ENCODE assay signal across 29 cellular contexts in the genomic region with DNA sequence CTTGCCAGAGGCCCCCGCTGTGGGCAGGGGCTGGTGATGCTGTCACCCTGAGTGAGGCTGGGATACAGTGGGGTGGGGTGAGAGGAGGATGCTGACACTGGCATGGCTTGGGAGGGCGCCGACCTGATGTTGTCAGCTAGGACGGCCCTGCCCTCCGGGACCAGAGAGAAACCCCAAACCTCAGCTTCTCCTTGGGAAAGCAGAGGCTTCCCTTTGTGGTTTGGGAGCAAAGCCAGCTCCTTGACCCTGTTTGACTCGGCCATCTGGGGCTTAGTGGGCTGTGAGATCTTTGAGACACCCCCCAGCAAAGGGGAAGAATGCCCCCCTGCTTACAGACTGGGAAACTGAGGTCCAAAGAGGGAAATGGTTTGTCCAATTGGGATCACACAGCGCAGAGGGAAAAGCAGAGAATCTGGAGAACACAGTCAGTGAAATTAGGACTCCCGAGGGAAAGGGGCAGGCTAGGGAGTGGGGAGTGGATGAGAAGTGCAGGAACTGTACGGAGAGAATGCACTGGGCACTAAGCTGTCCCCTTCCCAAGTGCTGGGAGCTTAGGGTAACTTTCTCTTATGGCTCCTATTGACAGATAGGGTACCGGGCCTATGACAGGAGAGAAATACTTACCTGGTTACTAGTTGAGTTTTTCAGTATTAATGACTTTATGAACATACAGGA. TPM values are rescaled to one million over a fixed set of nuclear protein-coding genes. Genes with fewer than 3 reads are reported as not detected.
DNase-seq lines count a peak whose midpoint lies in the region; ATAC-seq and TF ChIP-seq lines count a peak whose summit lies in the region.
"Had no signal": no experiment of that assay in that cellular context is flagged by ENCODE, and none has a peak within 500 bp of the region (broad histone marks: within the 10 kb centered on the region; RNA-seq: fewer than 3 reads in every experiment).

No MANE protein-coding gene starts in this region.

- H3K9me3 ChIP-seq in GM23248 (ENCODE audit: low read depth): no peaks in the 10 kb centered on the region
- H3K9me3 ChIP-seq in SJCRH30 (replicated peaks): no peaks in the 10 kb centered on the region
- H3K9me3 ChIP-seq: Caco-2, gastroesophageal sphincter, Peyer's patch, thyroid gland had no signal

- no peak for ATAC-seq in GM21367 (IDR thresholded peaks at IDR 0.05; ENCODE audit: unreplicated experiment)
- ATAC-seq: gastroesophageal sphincter; left colon; stimulated activated naive CD8-positive, alpha-beta T cell treated with anti-CD3 and anti-CD28 coated beads, Interleukin-15, amount 100 ng/mL, for 72 hours had no signal

- H3K4me1 ChIP-seq in GM23248 (ENCODE audit: insufficient read depth) (peaks cover 33% of the 10 kb centered on the region), SJCRH30 (peaks cover 38% of the 10 kb centered on the region)
- H3K4me1 ChIP-seq: gastroesophageal sphincter, neural progenitor cell, Peyer's patch had no signal

- H3K36me3 ChIP-seq in GM23248 (ENCODE audit: low read depth) (no peaks in the 10 kb centered on the region), SJCRH30 (no peaks in the 10 kb centered on the region)
- H3K36me3 ChIP-seq: gastroesophageal sphincter, neural progenitor cell, Peyer's patch, thyroid gland had no signal

- H3K9me3 Mint-ChIP-seq in neural crest cell: no peaks in the 10 kb centered on the region
- H3K9me3 Mint-ChIP-seq: activated B cell treated with CpG ODN at 0.5 μM for 24 hours; activated T-cell treated with anti-CD3 and anti-CD28 coated beads, Interleukin-2, amount 50 U/mL, for 24 hours; CD14-positive monocyte; immature natural killer cell; memory B cell; neural progenitor cell; stimulated activated naive CD8-positive, alpha-beta T cell treated with anti-CD3 and anti-CD28 coated beads, Interleukin-15, amount 100 ng/mL, for 72 hours had no signal

- peaks cover 10% of the 10 kb centered on the region for H3K27me3 Mint-ChIP-seq in neural crest cell (ENCODE audit: low read depth)

- in situ Hi-C loops in GM23248 (cut with MboI): no loop called here

- no peaks in the 10 kb centered on the region for H3K9me2 ChIP-seq in GM23248 (ENCODE audit: insufficient read depth)

- H3K27ac ChIP-seq in GM23248 (no peak overlapping the region), SJCRH30 (peak overlapping the region; percentile 47)
- H3K27ac ChIP-seq: gastroesophageal sphincter, neural progenitor cell, Peyer's patch, thyroid gland had no signal

- no peaks in the 10 kb centered on the region for H3K79me2 ChIP-seq in GM23248 (ENCODE audit: insufficient read depth)

- H3K27ac Mint-ChIP-seq in neural crest cell (ENCODE audit: unreplicated experiment): peak overlapping the region; percentile 46
- H3K27ac Mint-ChIP-seq: activated B cell treated with CpG ODN at 0.5 μM for 24 hours; activated naive CD8-positive, alpha-beta T cell; activated T-cell treated with anti-CD3 and anti-CD28 coated beads, Interleukin-2, amount 50 U/mL, for 24 hours; immature natural killer cell; memory B cell; neural progenitor cell; stimulated activated naive CD8-positive, alpha-beta T cell treated with anti-CD3 and anti-CD28 coated beads, Interleukin-15, amount 100 ng/mL, for 72 hours had no signal

- no peak for TF ChIP-seq CTCF in AG10803 (conservative IDR thresholded peaks at IDR 0.05; ENCODE audit: low read length)
- TF ChIP-seq CTCF in neural crest cell (conservative IDR thresholded peaks at IDR 0.05): no peak

- no peaks in the 10 kb centered on the region for H4K20me1 ChIP-seq in GM23248 (ENCODE audit: insufficient read depth)

- H3K9ac ChIP-seq in GM23248: no peak overlapping the region
- H3K9ac ChIP-seq: neural progenitor cell had no signal

- no peaks in the 10 kb centered on the region for H3K36me3 Mint-ChIP-seq in neural crest cell (ENCODE audit: low read depth)
- H3K36me3 Mint-ChIP-seq: activated naive CD8-positive, alpha-beta T cell; CD14-positive monocyte; immature natural killer cell; memory B cell; neural progenitor cell had no signal

- H3K27me3 ChIP-seq in GM23248 (replicated peaks; ENCODE audit: insufficient read depth) (no peaks in the 10 kb centered on the region), SJCRH30 (no peaks in the 10 kb centered on the region)
- H3K27me3 ChIP-seq: neural progenitor cell, Peyer's patch, thyroid gland had no signal

- no peaks in the 10 kb centered on the region for H3K4me1 Mint-ChIP-seq in neural crest cell
- H3K4me1 Mint-ChIP-seq: activated B cell treated with CpG ODN at 0.5 μM for 24 hours; immature natural killer cell; memory B cell; stimulated activated naive CD8-positive, alpha-beta T cell treated with anti-CD3 and anti-CD28 coated beads, Interleukin-15, amount 100 ng/mL, for 72 hours had no signal

- H3K4me3 ChIP-seq in AG10803 (ENCODE audit: low read length) (no peak overlapping the region), GM23248 (no peak overlapping the region), SJCRH30 (no peak overlapping the region)
- H3K4me3 ChIP-seq: gastroesophageal sphincter, neural progenitor cell, Peyer's patch, thyroid gland had no signal

- no peaks in the 10 kb centered on the region; the same call in 1 of the 2 replicates for H3F3A ChIP-seq in GM23248 (ENCODE audit: insufficient read depth)

- DNase-seq in AG10803 (ENCODE audit: low read depth) (peak; percentile 15), GM23248 (peak; percentile 32), SJCRH30 (peak in 1 of 2 experiments; percentile 35), neural crest cell (ENCODE audit: low read depth, low spot score) (no peak), GM19238 (ENCODE audit: insufficient read length, low spot score) (no peak), 8988T (no peak)
- DNase-seq: activated B cell treated with CpG ODN at 0.5 μM for 24 hours; activated CD4-positive, alpha-beta T cell treated with anti-CD3 and anti-CD28 coated beads, Interleukin-2, amount 50 U/mL, for 1 hour; activated effector memory CD4-positive, alpha-beta T cell treated with anti-CD3 and anti-CD28 coated beads, Interleukin-2, amount 50 U/mL, for 16 hours; activated T-cell treated with anti-CD3 and anti-CD28 coated beads, Interleukin-2, amount 50 U/mL, for 24 hours; Caco-2; DMS79; GOT3; immature natural killer cell; left colon; NCI-H1417 treated with DMSO at 0.1 percent for 48 hours; NCI-H2029 treated with DMSO at 0.1 percent for 48 hours; NCI-H526 treated with DMSO at 0.1 percent for 48 hours; Peyer's patch; stimulated activated CD4-positive, alpha-beta T cell treated with anti-CD3 and anti-CD28 coated beads, Interleukin-2, amount 100 ng/mL, for 48 hours; stimulated activated naive CD8-positive, alpha-beta T cell treated with anti-CD3 and anti-CD28 coated beads, Interleukin-15, amount 100 ng/mL, for 72 hours; thyroid gland had no signal

- H3K4me2 ChIP-seq in GM23248 (ENCODE audit: unreplicated experiment): no peak overlapping the region
- H3K4me2 ChIP-seq: neural progenitor cell had no signal

- H2AFZ ChIP-seq in GM23248: no peak overlapping the region
- H2AFZ ChIP-seq: neural progenitor cell had no signal

- H3K4me3 Mint-ChIP-seq in neural crest cell: no peak overlapping the region
- H3K4me3 Mint-ChIP-seq: activated B cell treated with CpG ODN at 0.5 μM for 24 hours; activated naive CD8-positive, alpha-beta T cell; activated T-cell treated with anti-CD3 and anti-CD28 coated beads, Interleukin-2, amount 50 U/mL, for 24 hours; immature natural killer cell; memory B cell; neural progenitor cell; stimulated activated naive CD8-positive, alpha-beta T cell treated with anti-CD3 and anti-CD28 coated beads, Interleukin-15, amount 100 ng/mL, for 72 hours had no signal

- WGBS in GM23248 (ENCODE audit: low coverage in 1 of 2, low lambda C conversion rate in 2 of 2, missing lambda C conversion rate in 2 of 2), 2 experiments: 65 to 68% methylated on average over 10 of the region's 10 CpGs

RNA-seq across cellular contexts. Expression of a gene that starts 40.7 kb away (rescaled TPM):
- total RNA-seq in GM23248 (2014; rRNA removed; shearing (Covaris generic)): 0.76 TPM in 1 of 2 replicates, not detected in the other
- polyA plus RNA-seq in GM23248 (2016; fragmentation: Nextera tagmentation; extraction: Ambion mirVana): 0.15 and 0.40 TPM in 2 replicates
- total RNA-seq in SJCRH30 (2014; rRNA removed; shearing (Covaris generic)): 0.10 and 0.34 TPM in 2 replicates
- total RNA-seq in neural crest cell: 0.49 and 0.61 TPM in 2 replicates
- total RNA-seq: bronchial epithelial cell, Peyer's patch had no signal

Comparison
In these comparisons a context has a peak if more than half of its experiments do, and no peak if none do; other contexts are left out.
1. DNase-seq: peak in AG10803 (single experiment) and GM23248 (single experiment); none in neural crest cell (single experiment), GM19238 (single experiment) and 8988T (single experiment).